8 cellular contexts compared by ENCODE assay signal in the genomic region with DNA sequence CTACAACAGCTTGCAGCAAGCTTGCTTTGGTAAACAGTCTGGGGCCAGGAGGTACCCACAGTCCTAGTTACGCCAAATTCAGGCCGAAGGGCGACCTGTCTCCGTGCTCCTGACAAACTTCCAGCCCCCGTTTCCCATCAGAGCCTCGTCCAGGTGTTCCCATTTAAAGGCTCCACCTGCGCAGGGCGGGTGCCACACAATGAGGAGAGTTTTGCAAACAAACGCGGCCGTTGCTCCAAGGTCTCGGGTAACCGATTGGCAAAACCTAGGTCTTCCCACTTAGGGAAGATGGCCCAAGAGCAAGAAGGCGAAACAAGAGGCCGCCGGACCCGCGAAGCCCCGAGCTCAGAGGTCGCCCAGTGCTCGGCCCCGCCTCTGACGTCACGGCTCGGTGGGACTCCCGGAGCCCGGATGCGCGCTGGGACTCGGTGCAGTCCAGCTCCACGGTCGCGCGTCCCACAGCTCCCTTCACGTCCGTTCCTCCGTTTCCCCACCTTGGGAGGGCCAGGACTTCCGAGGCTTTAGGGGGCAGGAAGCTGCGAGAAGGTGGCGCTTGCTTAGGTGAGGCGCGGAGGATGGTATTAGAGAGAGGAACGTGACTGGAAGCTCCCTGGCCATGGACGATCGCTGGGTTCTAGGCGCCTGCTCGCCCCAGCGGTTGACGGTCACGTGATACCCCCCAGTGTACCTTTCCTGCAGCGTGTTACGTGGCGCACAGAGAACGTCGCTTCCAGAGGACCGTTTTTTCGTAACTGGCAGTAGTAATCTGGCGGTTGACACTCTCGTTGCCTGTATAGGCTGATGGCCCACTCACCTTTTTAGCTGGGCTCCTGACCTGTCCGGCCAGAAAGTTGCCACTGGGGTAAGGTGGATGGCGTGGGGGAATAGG. TPM values are rescaled to one million over a fixed set of nuclear protein-coding genes. Genes with fewer than 3 reads are reported as not detected.
DNase-seq lines count a peak whose midpoint lies in the region; ATAC-seq and TF ChIP-seq lines count a peak whose summit lies in the region.

No MANE protein-coding gene starts in this region.

- H2BK120ac ChIP-seq in mesenchymal stem cell (ENCODE audit: low read depth, low read length), result no peak overlapping the region

- H3K27me3 ChIP-seq in mesenchymal stem cell (ENCODE audit: control insufficient read depth in 1 of 2, insufficient read depth in 1 of 2, low read length in 2 of 2), result peaks cover 0 to 9% of the 10 kb centered on the region in 2 experiments

- WGBS in mesenchymal stem cell, result 94% methylated on average over 61 of the region's 61 CpGs

- no peaks in the 10 kb centered on the region for H3K4me1 ChIP-seq in mesenchymal stem cell (ENCODE audit: control insufficient read depth, insufficient read depth, low read depth, low read length)

- H2AFZ ChIP-seq in mesenchymal stem cell (ENCODE audit: low read depth, low read length), result no peak overlapping the region

- no peak overlapping the region for H4K91ac ChIP-seq in mesenchymal stem cell (ENCODE audit: low read length)

- H3K36me3 ChIP-seq in mesenchymal stem cell (ENCODE audit: control insufficient read depth in 1 of 2, insufficient read depth in 2 of 2, low read depth in 1 of 2, low read length in 2 of 2), result no peaks in the 10 kb centered on the region

- no peak overlapping the region for H3K14ac ChIP-seq in mesenchymal stem cell (ENCODE audit: low read length in 2 of 2)

- H3K27ac ChIP-seq in mesenchymal stem cell (ENCODE audit: low read length, poor library complexity, severe bottlenecking), result no peak overlapping the region

- H2BK5ac ChIP-seq in mesenchymal stem cell (ENCODE audit: low read depth, low read length, poor library complexity, severe bottlenecking), result no peak overlapping the region

- H2BK12ac ChIP-seq in mesenchymal stem cell (ENCODE audit: low read length in 2 of 2), result no peak overlapping the region

- no peak overlapping the region for H3K23ac ChIP-seq in mesenchymal stem cell (ENCODE audit: low read length in 2 of 2)

- no peak overlapping the region for H3K4me2 ChIP-seq in mesenchymal stem cell (ENCODE audit: low read length, poor library complexity, severe bottlenecking)

- no peak overlapping the region for H2BK15ac ChIP-seq in mesenchymal stem cell (ENCODE audit: low read depth, poor library complexity, severe bottlenecking)

- TF ChIP-seq CTCF in choroid plexus epithelial cell (conservative IDR thresholded peaks at IDR 0.05; ENCODE audit: low read depth, low read length), result no peak

- no peak overlapping the region for H2AK5ac ChIP-seq in mesenchymal stem cell (ENCODE audit: low read length, severe bottlenecking)

- H4K8ac ChIP-seq in mesenchymal stem cell (ENCODE audit: low read length), result no peak overlapping the region

- no peaks in the 10 kb centered on the region for H3K79me1 ChIP-seq in mesenchymal stem cell (replicated peaks; ENCODE audit: low read length, poor library complexity, severe bottlenecking)

- no peak overlapping the region for H3K4ac ChIP-seq in mesenchymal stem cell (ENCODE audit: low read depth in 1 of 2, low read length in 2 of 2)

- no peak overlapping the region for H3K18ac ChIP-seq in mesenchymal stem cell (ENCODE audit: low read depth in 1 of 2, low read length in 2 of 2)

- DNase-seq in AG08396 (ENCODE audit: low spot score) (peak; percentile 30), HPDE6-E6E7 (ENCODE audit: extremely low spot score) (peak; percentile 27), choroid plexus epithelial cell (ENCODE audit: low read depth) (peak; percentile 20), mesenchymal stem cell (no peak), amniotic stem cell (lab: John Stamatoyannopoulos, UW) (no peak)
- DNase-seq in activated CD4-positive, alpha-beta T cell treated with anti-CD3 and anti-CD28 coated beads for 4 hours, result peak; percentile 56 to 69
- peak; percentile 19 to 47 for DNase-seq in stimulated activated CD8-positive, alpha-beta memory T cell treated with anti-CD3 and anti-CD28 coated beads, Interleukin-4, amount 100 ng/mL, for 1 hour (ENCODE audit: low read depth in 2 of 2, low spot score in 1 of 2)

- H3K4me3 ChIP-seq in choroid plexus epithelial cell (ENCODE audit: low read depth, low read length), result peak overlapping the region; percentile 59
- peak overlapping the region in 1 of 2 experiments; percentile 76 for H3K4me3 ChIP-seq in mesenchymal stem cell (ENCODE audit: insufficient read depth in 1 of 2, low read depth in 1 of 2, low read length in 2 of 2)

- H3K9me3 ChIP-seq in mesenchymal stem cell (ENCODE audit: control insufficient read depth, low read length), result no peaks in the 10 kb centered on the region

- H3K9ac ChIP-seq in mesenchymal stem cell (ENCODE audit: low read length), result peak overlapping the region; percentile 37

- peak; percentile 96 for ATAC-seq in GM19395 (IDR thresholded peaks at IDR 0.05; ENCODE audit: unreplicated experiment)

RNA-seq across cellular contexts. Expression of a gene that starts 41.8 kb away (rescaled TPM):
- polyA plus RNA-seq in mesenchymal stem cell (2013, experiment 1 of 2), result 5.3 TPM
- polyA plus RNA-seq in mesenchymal stem cell (2013, experiment 2 of 2), result 5.1 TPM

Comparison
In these comparisons a context has a peak if more than half of its experiments do, and no peak if none do; other contexts are left out.
1. DNase-seq: peak in AG08396 (single experiment), HPDE6-E6E7 (single experiment), activated CD4-positive, alpha-beta T cell treated with anti-CD3 and anti-CD28 coated beads for 4 hours (2 of 2), choroid plexus epithelial cell (single experiment) and stimulated activated CD8-positive, alpha-beta memory T cell treated with anti-CD3 and anti-CD28 coated beads, Interleukin-4, amount 100 ng/mL, for 1 hour (2 of 2); none in mesenchymal stem cell (single experiment) and amniotic stem cell (single experiment).